21 cellular contexts compared by ENCODE assay signal in the genomic region with DNA sequence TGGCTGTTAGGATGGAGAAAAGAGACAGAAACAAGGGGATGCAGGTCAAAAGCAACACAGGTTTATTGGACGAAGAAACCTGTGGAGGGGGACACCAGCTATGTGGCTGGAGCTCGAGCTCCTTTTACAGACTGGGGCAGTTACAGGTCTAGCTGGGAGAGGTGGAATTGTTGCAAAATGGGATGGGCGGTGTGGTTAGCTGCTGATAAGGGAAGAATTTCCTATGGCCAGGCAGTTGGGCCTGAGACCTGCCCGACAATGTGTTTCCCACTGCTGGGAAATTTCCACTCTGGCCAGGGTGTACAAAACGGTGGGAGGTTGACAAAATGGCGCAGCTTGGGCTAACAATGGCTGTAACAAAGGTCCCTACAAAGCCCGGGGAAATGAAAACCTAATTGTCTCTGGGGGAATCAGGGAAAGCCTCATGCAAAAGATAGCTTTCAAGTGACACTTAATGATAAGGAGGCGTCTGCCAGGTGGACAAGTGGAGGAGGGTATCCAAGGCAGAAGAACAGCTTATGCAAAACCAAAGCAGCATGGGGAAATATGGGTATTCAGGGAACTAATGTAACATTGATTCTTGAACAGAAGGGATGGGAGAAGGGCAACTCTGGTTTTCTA.
"Had no signal": no experiment of that assay in that cellular context is flagged by ENCODE, and none has a peak within 500 bp of the region (broad histone marks: within the 10 kb centered on the region; RNA-seq: fewer than 3 reads in every experiment).

No MANE protein-coding gene starts in this region.

- H3K4me1 ChIP-seq: right atrium auricular region, tibial nerve had no signal

- H3K27ac ChIP-seq: gastroesophageal sphincter, hepatocyte, right atrium auricular region, skin epidermis, tibial nerve had no signal

- H3K79me2 ChIP-seq: hepatocyte had no signal

- H3K9me3 ChIP-seq: ascending aorta, gastroesophageal sphincter, right atrium auricular region, tibial nerve had no signal

- ATAC-seq: activated naive CD8-positive, alpha-beta T cell treated with anti-CD3 and anti-CD28 coated beads, Interleukin-2, amount 50 U/mL, for 24 hours; activated T-helper 17 cell treated with anti-CD3 and anti-CD28 coated beads, Interleukin-2, amount 50 U/mL, for 72 hours; gastroesophageal sphincter; left ventricle myocardium superior; natural killer cell had no signal

- DNase-seq: activated CD4-positive, alpha-beta T cell treated with anti-CD3 and anti-CD28 coated beads, Interleukin-2, amount 50 U/mL, for 4 hours; activated CD4-positive, CD25-positive, alpha-beta regulatory T cell treated with anti-CD3 and anti-CD28 coated beads, Interleukin-2, amount 50 U/mL, for 72 hours; activated naive CD4-positive, alpha-beta T cell treated with anti-CD3 and anti-CD28 coated beads for 36 hours; activated naive CD8-positive, alpha-beta T cell treated with anti-CD3 and anti-CD28 coated beads, Interleukin-2, amount 50 U/mL, for 24 hours; erythroblast; left ventricle myocardium superior; natural killer cell; nucleus accumbens; posterior cingulate gyrus; stimulated activated CD4-positive, alpha-beta T cell treated with anti-CD3 and anti-CD28 coated beads, Interleukin-15, amount 100 ng/mL, for 24 hours; stimulated activated CD4-positive, alpha-beta T cell treated with anti-CD3 and anti-CD28 coated beads, Interleukin-4, amount 100 ng/mL, for 1 hour; stimulated activated naive CD4-positive, alpha-beta T cell; substantia nigra; T1000 had no signal

- H3K36me3 ChIP-seq: ascending aorta, gastroesophageal sphincter, right atrium auricular region, tibial nerve had no signal

- H2AFZ ChIP-seq: hepatocyte had no signal

- H3K4me2 ChIP-seq: hepatocyte had no signal

- H3K27me3 ChIP-seq: ascending aorta, gastroesophageal sphincter, hepatocyte, right atrium auricular region, tibial nerve had no signal

- H3K4me3 ChIP-seq: ascending aorta, gastroesophageal sphincter, hepatocyte, right atrium auricular region, skin epidermis, tibial nerve had no signal
